In genomic region chr6:28213213-28213523, GRCh38 we compare ENCODE assay signal across 10 cellular contexts. TPM values are rescaled to one million over a fixed set of nuclear protein-coding genes. Genes with fewer than 3 reads are reported as not detected.
DNase-seq lines count a peak whose midpoint lies in the region; ATAC-seq and TF ChIP-seq lines count a peak whose summit lies in the region.
"Had no signal": no experiment of that assay in that cellular context is flagged by ENCODE, and none has a peak within 500 bp of the region (broad histone marks: within the 10 kb centered on the region; RNA-seq: fewer than 3 reads in every experiment).

No MANE protein-coding gene starts in this region.

- H3K27ac Mint-ChIP-seq in GM23338 (no peak overlapping the region; the same call in 1 of the 2 replicates), chondrocyte (ENCODE audit: unreplicated experiment) (no peak overlapping the region)

- no peaks in the 10 kb centered on the region; the same call in 1 of the 2 replicates for H4K20me1 ChIP-seq in GM23338 (replicated peaks; ENCODE audit: insufficient read depth)
- no peaks in the 10 kb centered on the region for H4K20me1 ChIP-seq in MM.1S (ENCODE audit: insufficient read depth, low read length)

- no peaks in the 10 kb centered on the region for H3K36me3 Mint-ChIP-seq in GM23338 (ENCODE audit: low read depth)
- H3K36me3 Mint-ChIP-seq in chondrocyte (ENCODE audit: low read depth): peaks cover under 1% of the 10 kb centered on the region

- TF ChIP-seq CTCF in GM23338 (conservative IDR thresholded peaks at IDR 0.05; ENCODE audit: low read depth in 2 of 2) (no peak), MM.1S (IDR thresholded peaks at IDR 0.05; ENCODE audit: low read length) (no peak), chondrocyte (IDR thresholded peaks at IDR 0.05) (no peak), GM10266 (IDR thresholded peaks at IDR 0.05; ENCODE audit: control insufficient read depth, insufficient read depth, low read depth, missing control alignments) (no peak)

- H3K4me3 Mint-ChIP-seq in GM23338 (peak overlapping the region; percentile 88), chondrocyte (ENCODE audit: unreplicated experiment) (peak overlapping the region; percentile 74)

- H3K27ac ChIP-seq in GM23338 (ENCODE audit: low read depth) (no peak overlapping the region), MM.1S (ENCODE audit: low read length) (no peak overlapping the region)
- H3K27ac ChIP-seq: SJSA1 had no signal

- peak overlapping the region; percentile 83 for H3K4me3 ChIP-seq in GM23338
- peak overlapping the region; percentile 78 for H3K4me3 ChIP-seq in MM.1S (ENCODE audit: low read length)
- H3K4me3 ChIP-seq in neuron (ENCODE audit: low read length): peak overlapping the region; percentile 46

- H3K9ac ChIP-seq in MM.1S (ENCODE audit: low read length): no peak overlapping the region; the same call in 1 of the 2 replicates

- H2AFZ ChIP-seq in GM23338: no peak overlapping the region
- no peak overlapping the region for H2AFZ ChIP-seq in MM.1S (ENCODE audit: low read length)
- H2AFZ ChIP-seq in neuron (ENCODE audit: low read depth, low read length): no peak overlapping the region

- no peaks in the 10 kb centered on the region for H3K79me2 ChIP-seq in GM23338 (replicated peaks; ENCODE audit: insufficient read depth)
- no peaks in the 10 kb centered on the region for H3K79me2 ChIP-seq in MM.1S (ENCODE audit: low read length)

- peak overlapping the region; percentile 93 for H3K4me2 ChIP-seq in GM23338
- H3K4me2 ChIP-seq in MM.1S (ENCODE audit: low read depth, low read length): peak overlapping the region; percentile 89

- H3K27me3 Mint-ChIP-seq in GM23338 (ENCODE audit: insufficient read depth, low read depth, poor library complexity) (peaks cover 51% of the 10 kb centered on the region), chondrocyte (ENCODE audit: low read depth) (peaks cover 43% of the 10 kb centered on the region)

- ATAC-seq in GM23338: no peak

- DNase-seq in GM23338 (ENCODE audit: low spot score): no peak
- DNase-seq in MM.1S: no peak
- DNase-seq in chondrocyte (ENCODE audit: low spot score): no peak
- DNase-seq in GM10266 (ENCODE audit: extremely low spot score): no peak
- DNase-seq in activated CD4-positive, CD25-positive, alpha-beta regulatory T cell (lab: John Stamatoyannopoulos, UW): no peak
- DNase-seq in T1000 (lab: John Stamatoyannopoulos, UW): no peak
- DNase-seq: aorta had no signal

- peaks cover 29% of the 10 kb centered on the region for H3K4me1 ChIP-seq in GM23338 (ENCODE audit: insufficient read depth)
- H3K4me1 ChIP-seq in MM.1S (ENCODE audit: low read length): peaks cover 2% of the 10 kb centered on the region; the same call in 1 of the 2 replicates
- peaks cover 13% of the 10 kb centered on the region for H3K4me1 ChIP-seq in neuron (ENCODE audit: insufficient read depth, low read length)

- H3K4me1 Mint-ChIP-seq in GM23338: peaks cover 25% of the 10 kb centered on the region
- H3K4me1 Mint-ChIP-seq in chondrocyte (ENCODE audit: low read depth): peaks cover 21% of the 10 kb centered on the region

- 0 out of 2 replicates have a peak, but pooled peaks cover 4% of the 10 kb centered on the region for H3F3A ChIP-seq in GM23338 (replicated peaks; ENCODE audit: low read depth)
- peaks cover 18% of the 10 kb centered on the region for H3F3A ChIP-seq in MM.1S (ENCODE audit: insufficient read depth, low read length)

- H3K9me2 ChIP-seq in GM23338 (ENCODE audit: insufficient read depth) (no peaks in the 10 kb centered on the region), MM.1S (replicated peaks; ENCODE audit: insufficient read depth, low read length) (no peaks in the 10 kb centered on the region)

- peaks cover 77% of the 10 kb centered on the region for H3K27me3 ChIP-seq in GM23338 (ENCODE audit: insufficient read depth)
- H3K27me3 ChIP-seq in MM.1S (replicated peaks; ENCODE audit: insufficient read depth, low read length): peaks cover 26% of the 10 kb centered on the region
- peaks cover 73% of the 10 kb centered on the region for H3K27me3 ChIP-seq in neuron (ENCODE audit: insufficient read depth, low read length)

- H3K9me3 Mint-ChIP-seq in GM23338 (peaks cover 3% of the 10 kb centered on the region; the same call in 2 of the 3 replicates), chondrocyte (ENCODE audit: low read depth) (no peaks in the 10 kb centered on the region)

- H3K36me3 ChIP-seq in GM23338 (ENCODE audit: insufficient read depth): no peaks in the 10 kb centered on the region
- no peaks in the 10 kb centered on the region for H3K36me3 ChIP-seq in MM.1S (replicated peaks; ENCODE audit: insufficient read depth, low read length)
- H3K36me3 ChIP-seq in neuron (ENCODE audit: insufficient read depth, low read length): no peaks in the 10 kb centered on the region
- H3K36me3 ChIP-seq: SJSA1 had no signal

- H3K9me3 ChIP-seq in MM.1S (replicated peaks; ENCODE audit: insufficient read depth, low read length) (no peaks in the 10 kb centered on the region), neuron (ENCODE audit: low read length) (peaks cover 3% of the 10 kb centered on the region)
- H3K9me3 ChIP-seq: SJSA1 had no signal

TF ChIP-seq in GM23338, 12 proteins besides CTCF, POLR2A, EP300 and RAD21:
- TF ChIP-seq CREB1 (CRISPR knock-in tag; IDR thresholded peaks at IDR 0.05; ENCODE audit: low read depth) (no peak), NANOG (IDR thresholded peaks at IDR 0.05; ENCODE audit: borderline replicate concordance) (peak; percentile 59; the same call in 1 of the 2 replicates)

RNA-seq across cellular contexts. Expression of gene ZSCAN9, which starts 11.9 kb away (rescaled TPM):
- 10.9 and 11.9 TPM in 2 replicates for total RNA-seq in GM23338 (2014; rRNA removed; shearing (Covaris generic))
- 10.0 and 10.9 TPM in 2 replicates for polyA plus RNA-seq in GM23338 (2016; fragmentation: Nextera tagmentation; extraction: Ambion mirVana)
- 12.1 to 13.0 TPM (median 12.8 TPM) in 3 replicates for total RNA-seq in chondrocyte

RNA-seq across cellular contexts. Expression of gene ZKSCAN4, which starts 38.9 kb away (rescaled TPM):
- total RNA-seq in GM23338 (2014; rRNA removed; shearing (Covaris generic)): 5.7 and 5.9 TPM in 2 replicates
- polyA plus RNA-seq in GM23338 (2016; fragmentation: Nextera tagmentation; extraction: Ambion mirVana): 2.8 and 3.1 TPM in 2 replicates
- total RNA-seq in chondrocyte: 4.8 to 7.1 TPM (median 5.1 TPM) in 3 replicates

RNA-seq across cellular contexts. Expression of gene NKAPL, which starts 45.9 kb away (rescaled TPM):
- 0.16 and 1.6 TPM in 2 replicates for total RNA-seq in GM23338 (2014; rRNA removed; shearing (Covaris generic))
- 2.9 and 3.2 TPM in 2 replicates for polyA plus RNA-seq in GM23338 (2016; fragmentation: Nextera tagmentation; extraction: Ambion mirVana)
- not detected in 3 replicates for total RNA-seq in chondrocyte
- total RNA-seq: myocyte, SJSA1 had no signal

RNA-seq across cellular contexts. Expression of gene ZSCAN26, which starts 53.8 kb away (rescaled TPM):
- total RNA-seq in GM23338 (2014; rRNA removed; shearing (Covaris generic)): 10.2 and 13.0 TPM in 2 replicates
- 3.5 and 6.5 TPM in 2 replicates for polyA plus RNA-seq in GM23338 (2016; fragmentation: Nextera tagmentation; extraction: Ambion mirVana)
- 12.6 to 18.9 TPM (median 14.8 TPM) in 3 replicates for total RNA-seq in chondrocyte
